In the genomic region with DNA sequence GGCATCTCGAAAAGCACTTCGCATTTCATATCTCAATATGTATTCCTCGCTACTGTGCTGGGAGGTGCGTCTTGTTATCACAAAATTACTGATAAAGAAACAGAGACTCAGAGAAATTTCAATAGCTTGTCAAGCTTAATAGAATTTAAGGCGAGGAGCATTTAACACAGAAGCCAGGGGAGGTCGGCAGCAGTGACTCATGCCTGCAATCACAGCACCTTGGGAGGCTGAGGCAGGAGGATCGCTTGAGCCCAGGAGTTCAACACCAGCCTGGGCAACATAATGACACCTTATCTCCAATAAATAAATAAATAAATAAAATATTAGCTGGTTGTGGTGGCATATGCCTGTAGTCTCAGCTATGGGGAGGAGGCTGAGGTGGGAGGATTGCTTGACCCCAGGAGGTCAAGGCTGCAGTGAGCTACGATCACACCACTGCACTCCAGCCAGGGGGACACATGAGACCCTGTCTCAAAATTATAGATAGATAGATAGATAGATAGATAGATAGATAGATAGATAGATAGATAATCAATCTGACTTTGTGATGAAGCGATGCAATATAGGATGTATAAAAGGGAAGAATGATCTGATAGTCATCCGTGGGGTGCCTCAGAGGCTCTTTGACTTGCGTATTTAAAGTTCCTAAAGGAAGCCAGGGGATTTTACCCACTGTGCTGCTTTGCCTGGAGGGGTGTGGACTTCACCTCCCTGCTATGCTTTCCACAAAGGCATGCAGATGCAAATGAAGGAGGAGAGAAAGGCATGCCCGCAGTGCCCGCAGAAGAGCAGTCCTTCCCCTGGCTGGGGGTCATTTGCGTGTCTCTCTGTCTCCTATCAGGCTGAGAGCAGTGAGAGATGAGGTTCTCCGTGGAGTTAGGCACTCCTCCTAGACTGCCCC, we compare ENCODE assay signal across 17 cellular contexts.
"Had no signal": no experiment of that assay in that cellular context is flagged by ENCODE, and none has a peak within 500 bp of the region (broad histone marks: within the 10 kb centered on the region; RNA-seq: fewer than 3 reads in every experiment).

No MANE protein-coding gene starts in this region.

- H3K27me3 Mint-ChIP-seq: activated naive CD4-positive, alpha-beta T cell treated with anti-CD3 and anti-CD28 coated beads, Interleukin-2, amount 50 U/mL, for 24 hours had no signal

- H3K4me3 Mint-ChIP-seq: activated CD8-positive, alpha-beta T cell treated with anti-CD3 and anti-CD28 coated beads for 36 hours; activated naive CD4-positive, alpha-beta T cell treated with anti-CD3 and anti-CD28 coated beads, Interleukin-2, amount 50 U/mL, for 24 hours; activated T-cell treated with anti-CD3 and anti-CD28 coated beads, Interleukin-2, amount 50 U/mL, for 4 hours; T-cell had no signal

- DNase-seq: activated CD4-positive, alpha-beta T cell treated with anti-CD3 and anti-CD28 coated beads for 48 hours; activated CD4-positive, CD25-positive, alpha-beta regulatory T cell; activated CD8-positive, alpha-beta T cell treated with anti-CD3 and anti-CD28 coated beads for 36 hours; activated gamma-delta T cell; activated T-cell treated with anti-CD3 and anti-CD28 coated beads, Interleukin-2, amount 50 U/mL, for 4 hours; effector CD8-positive, alpha-beta T cell; heart right ventricle; stimulated activated CD4-positive, alpha-beta T cell treated with anti-CD3 and anti-CD28 coated beads, Interleukin-2, amount 100 ng/mL, for 24 hours; stimulated activated naive CD4-positive, alpha-beta T cell treated with Interleukin-2 at 50 U/mL for 16 hours; T-cell; T-helper 9 cell; thyroid gland had no signal

- H3K36me3 Mint-ChIP-seq: activated naive CD4-positive, alpha-beta T cell treated with anti-CD3 and anti-CD28 coated beads, Interleukin-2, amount 50 U/mL, for 24 hours; T-cell had no signal

- H3K27me3 ChIP-seq: ascending aorta, esophagus muscularis mucosa, thyroid gland had no signal

- H3K9me3 Mint-ChIP-seq: activated CD8-positive, alpha-beta T cell treated with anti-CD3 and anti-CD28 coated beads for 36 hours; activated naive CD4-positive, alpha-beta T cell treated with anti-CD3 and anti-CD28 coated beads, Interleukin-2, amount 50 U/mL, for 24 hours; activated T-cell treated with anti-CD3 and anti-CD28 coated beads, Interleukin-2, amount 50 U/mL, for 4 hours; T-cell had no signal

- H3K4me1 Mint-ChIP-seq: activated naive CD4-positive, alpha-beta T cell treated with anti-CD3 and anti-CD28 coated beads, Interleukin-2, amount 50 U/mL, for 24 hours had no signal

- H3K4me3 ChIP-seq: ascending aorta, esophagus muscularis mucosa, heart right ventricle, lung, thyroid gland had no signal

- H3K27ac ChIP-seq: ascending aorta, esophagus muscularis mucosa, heart right ventricle, thyroid gland had no signal

- H3K27ac Mint-ChIP-seq: activated CD8-positive, alpha-beta T cell treated with anti-CD3 and anti-CD28 coated beads for 36 hours; activated naive CD4-positive, alpha-beta T cell treated with anti-CD3 and anti-CD28 coated beads, Interleukin-2, amount 50 U/mL, for 24 hours; progenitor cell of endocrine pancreas; T-cell had no signal

- ATAC-seq: activated CD8-positive, alpha-beta T cell treated with anti-CD3 and anti-CD28 coated beads for 36 hours; activated T-cell treated with anti-CD3 and anti-CD28 coated beads, Interleukin-2, amount 50 U/mL, for 4 hours; heart right ventricle; T-cell had no signal
